ENCODE assay signal across 17 cellular contexts in genomic region chr11:10646956-10647355, GRCh38. TPM values are rescaled to one million over a fixed set of nuclear protein-coding genes. Genes with fewer than 3 reads are reported as not detected.
"Had no signal": no experiment of that assay in that cellular context is flagged by ENCODE, and none has a peak within 500 bp of the region (broad histone marks: within the 10 kb centered on the region; RNA-seq: fewer than 3 reads in every experiment).

No MANE protein-coding gene starts in this region.

- H3K9me3 ChIP-seq: body of pancreas, heart left ventricle, left ventricle myocardium inferior, spleen, tibial nerve had no signal

- H3K4me3 ChIP-seq: body of pancreas, heart left ventricle, left ventricle myocardium inferior, spleen, tibial nerve had no signal

- H3K4me1 ChIP-seq: body of pancreas had no signal

- DNase-seq: activated CD4-positive, alpha-beta T cell treated with anti-CD3 and anti-CD28 coated beads, Interleukin-2, amount 10 ng/mL, durations not matched to agents 24 days and 14 days; activated naive CD4-positive, alpha-beta T cell; activated naive CD8-positive, alpha-beta T cell treated with anti-CD3 and anti-CD28 coated beads for 36 hours; activated T-cell treated with anti-CD3 and anti-CD28 coated beads, Interleukin-2, amount 50 U/mL, for 1 hour; amygdala; body of pancreas; heart left ventricle; left ventricle myocardium inferior; natural killer cell; nucleus accumbens; spleen; stimulated activated CD4-positive, alpha-beta T cell treated with anti-CD3 and anti-CD28 coated beads, Interleukin-4, amount 100 ng/mL, for 4 hours; stimulated activated naive B cell treated with anti-CD40 and anti-IgM and Interleukin-4, amounts not matched to agents 10 μg/mL and 1 μg/mL and 100 μg/mL, for 72 hours had no signal

- ATAC-seq: body of pancreas, heart left ventricle, natural killer cell had no signal

- H3K36me3 ChIP-seq: heart left ventricle, left ventricle myocardium inferior, spleen, tibial nerve had no signal

- H3K27me3 ChIP-seq: body of pancreas, heart left ventricle, spleen, tibial nerve had no signal

- H3K27ac ChIP-seq: body of pancreas, left ventricle myocardium inferior, tibial nerve had no signal

RNA-seq across cellular contexts. Expression of gene IRAG1, which starts 46.6 kb away (rescaled TPM):
- total RNA-seq: activated CD4-positive, alpha-beta T cell treated with anti-CD3 and anti-CD28 coated beads, Interleukin-2, amount 10 ng/mL, durations not matched to agents 24 days and 14 days; activated CD8-positive, alpha-beta T cell treated with anti-CD3 and anti-CD28 coated beads for 36 hours; activated naive CD8-positive, alpha-beta T cell treated with anti-CD3 and anti-CD28 coated beads for 36 hours; epithelial cell of proximal tubule; T-helper 2 cell treated with Interferon-gamma antibody and Interleukin-4, amounts not matched to agents 100 ng/mL and 5 ng/mL, for 36 hours had no signal
